8 cellular contexts compared by ENCODE assay signal in genomic region chr5:157729858-157730257, GRCh38.
DNase-seq lines count a peak whose midpoint lies in the region; ATAC-seq and TF ChIP-seq lines count a peak whose summit lies in the region.
"Had no signal": no experiment of that assay in that cellular context is flagged by ENCODE, and none has a peak within 500 bp of the region (broad histone marks: within the 10 kb centered on the region; RNA-seq: fewer than 3 reads in every experiment).

No MANE protein-coding gene starts in this region.

- ATAC-seq in GM18867 (IDR thresholded peaks at IDR 0.05; ENCODE audit: unreplicated experiment) (peak; percentile 72), GM21423 (IDR thresholded peaks at IDR 0.05; ENCODE audit: unreplicated experiment) (peak; percentile 62), HG03103 (IDR thresholded peaks at IDR 0.05; ENCODE audit: low read depth, unreplicated experiment) (peak; percentile 60)
- ATAC-seq: T-helper 17 cell had no signal

- DNase-seq in germinal center (ENCODE audit: low spot score) (peak; percentile 67), erythroblast (lab: John Stamatoyannopoulos, UW) (no peak), NCI-H1436 treated with DMSO at 0.1 percent for 48 hours (lab: John Stamatoyannopoulos, UW) (no peak), SHP77 (lab: John Stamatoyannopoulos, UW) (no peak)
- DNase-seq: T-helper 17 cell had no signal

- no peak for TF ChIP-seq POLR2A in erythroblast (IDR thresholded peaks at IDR 0.05; ENCODE audit: low read length)
